In genomic region chr5:14028188-14028587, GRCh38 we compare ENCODE assay signal across 36 cellular contexts.
DNase-seq lines count a peak whose midpoint lies in the region; ATAC-seq, FAIRE-seq and TF ChIP-seq lines count a peak whose summit lies in the region.
"Had no signal": no experiment of that assay in that cellular context is flagged by ENCODE, and none has a peak within 500 bp of the region (broad histone marks: within the 10 kb centered on the region; RNA-seq: fewer than 3 reads in every experiment).

No MANE protein-coding gene starts in this region.

- POLR2A ChIA-PET in A549 (lab: Yijun Ruan, JAX) = no interaction called here
- POLR2A ChIA-PET in HEK293 (lab: Yijun Ruan, JAX) = no interaction called here
- POLR2A ChIA-PET in IMR-90 (lab: Charles Lee; ENCODE audit: unreplicated experiment) = no interaction called here
- POLR2A ChIA-PET in Panc1 (lab: Charles Lee) = no interaction called here

- peaks cover 7% of the 10 kb centered on the region for H3K9me1 ChIP-seq in IMR-90 (ENCODE audit: insufficient read depth, low read length)

- no peak for TF ChIP-seq CTCF in A549 (IDR thresholded peaks at IDR 0.05)
- TF ChIP-seq CTCF in HEK293 (tag by site-specific recombination; IDR thresholded peaks at IDR 0.05) = no peak
- no peak for TF ChIP-seq CTCF in IMR-90 (conservative IDR thresholded peaks at IDR 0.05; ENCODE audit: low read depth, low read length)
- TF ChIP-seq CTCF in Panc1 (IDR thresholded peaks at IDR 0.05) = no peak
- no peak for TF ChIP-seq CTCF in ascending aorta (IDR thresholded peaks at IDR 0.05)
- TF ChIP-seq CTCF in neural progenitor cell (IDR thresholded peaks at IDR 0.05) = no peak

- H3K4me1 ChIP-seq in A549 (peaks cover 4% of the 10 kb centered on the region; the same call in 1 of the 3 replicates), HEK293 (ENCODE audit: control insufficient read depth, insufficient read depth, low read length) (no peaks in the 10 kb centered on the region), IMR-90 (ENCODE audit: control insufficient read depth, insufficient read depth, low read length) (peaks cover 11% of the 10 kb centered on the region), Panc1 (ENCODE audit: control insufficient read depth, insufficient read depth, low read length) (no peaks in the 10 kb centered on the region), ascending aorta (no peaks in the 10 kb centered on the region), neural progenitor cell (no peaks in the 10 kb centered on the region)
- H3K4me1 ChIP-seq: BE2C, BLaER1 had no signal

- no peak overlapping the region for H3K23ac ChIP-seq in IMR-90 (ENCODE audit: low read depth, low read length)

- no peak overlapping the region for H3K14ac ChIP-seq in IMR-90 (replicated peaks; ENCODE audit: low read depth, low read length)

- intact Hi-C loops in IMR-90 (cut with micrococcal nuclease) = no loop called here
- intact Hi-C loops in Panc1 (cut with micrococcal nuclease; ENCODE audit: unreplicated experiment) = no loop called here
- intact Hi-C loops in ascending aorta (cut with DNase I) = no loop called here
- intact Hi-C loops in activated CD4-positive, alpha-beta T cell treated with anti-CD3 and anti-CD28 coated beads, Interleukin-2, amount 10 ng/mL, durations not matched to agents 24 days and 14 days (cut with micrococcal nuclease) = no loop called here

- peaks cover 2% of the 10 kb centered on the region for H3K27me3 Mint-ChIP-seq in neural progenitor cell (ENCODE audit: insufficient read depth, low read depth)
- no peaks in the 10 kb centered on the region for H3K27me3 Mint-ChIP-seq in activated CD4-positive, alpha-beta T cell treated with anti-CD3 and anti-CD28 coated beads, Interleukin-2, amount 10 ng/mL, durations not matched to agents 24 days and 14 days
- H3K27me3 Mint-ChIP-seq: CD8-positive, alpha-beta memory T cell had no signal

- DNase-seq in A549 (ENCODE audit: low read depth in 1 of 2, low spot score in 1 of 2) = no peak
- no peak for DNase-seq in IMR-90
- no peak for DNase-seq in Panc1 (ENCODE audit: low read depth, low spot score)
- DNase-seq in ascending aorta (ENCODE audit: low spot score in 2 of 2) = no peak
- no peak for DNase-seq in inferior parietal cortex (ENCODE audit: extremely low spot score)
- DNase-seq in neural progenitor cell (ENCODE audit: low spot score) = no peak
- no peak for DNase-seq in activated CD4-positive, alpha-beta T cell treated with anti-CD3 and anti-CD28 coated beads, Interleukin-2, amount 10 ng/mL, durations not matched to agents 24 days and 14 days
- DNase-seq: 8988T; ACHN; AML-193; BE2C; C1 segment of cervical spinal cord; Caco-2; Calu3; CD4-positive, alpha-beta memory T cell; CD4-positive, alpha-beta T cell; CD4-positive, CD25-positive, alpha-beta regulatory T cell; CD8-positive, alpha-beta memory T cell; CD8-positive, alpha-beta T cell; COR-L47; DMS 273 treated with DMSO at 0.1 percent for 48 hours; DMS153; DMS53; DMS79; DMS79 treated with DMSO at 0.1 percent for 48 hours; DND-41; EL had no signal

- dilution Hi-C loops in IMR-90 (cut with HindIII; ENCODE audit: low sequenced_read_pairs, unreplicated experiment) = no loop called here

- H4K20me1 ChIP-seq in IMR-90 (ENCODE audit: insufficient read depth, low read length) (no peaks in the 10 kb centered on the region), neural progenitor cell (ENCODE audit: low read depth) (no peaks in the 10 kb centered on the region)
- H4K20me1 ChIP-seq: BLaER1; BLaER1 treated with 17β-estradiol and CSF1 and Interleukin-3, amounts not matched to agents 10 nM and 100 nM had no signal

- peaks cover 2% of the 10 kb centered on the region for H3K9me3 Mint-ChIP-seq in neural progenitor cell
- no peaks in the 10 kb centered on the region for H3K9me3 Mint-ChIP-seq in activated CD4-positive, alpha-beta T cell treated with anti-CD3 and anti-CD28 coated beads, Interleukin-2, amount 10 ng/mL, durations not matched to agents 24 days and 14 days
- H3K9me3 Mint-ChIP-seq: CD8-positive, alpha-beta T cell had no signal

- 92% methylated on average over 1 of the region's 1 CpG for WGBS in A549 (ENCODE audit: missing lambda C conversion rate)
- no CpG with 5 or more reads among the region's 1 CpG for WGBS in IMR-90 (ENCODE audit: extremely low coverage in 2 of 2, insufficient read length in 1 of 2), 2 experiments

- H3K9ac ChIP-seq in IMR-90 (ENCODE audit: low read depth, low read length) (no peak overlapping the region), neural progenitor cell (no peak overlapping the region)
- H3K9ac ChIP-seq: BLaER1; BLaER1 treated with 17β-estradiol and CSF1 and Interleukin-3, amounts not matched to agents 10 nM and 100 nM had no signal

- H3F3A ChIP-seq in neural progenitor cell (ENCODE audit: low read depth) = no peaks in the 10 kb centered on the region

- H3K27me3 ChIP-seq in IMR-90 (ENCODE audit: control insufficient read depth, insufficient read depth, low read length) (no peaks in the 10 kb centered on the region), Panc1 (ENCODE audit: control insufficient read depth, insufficient read depth, low read length) (no peaks in the 10 kb centered on the region), ascending aorta (no peaks in the 10 kb centered on the region), neural progenitor cell (no peaks in the 10 kb centered on the region)
- H3K27me3 ChIP-seq: BLaER1; BLaER1 treated with 17β-estradiol and CSF1 and Interleukin-3, amounts not matched to agents 10 nM and 100 nM had no signal

- in situ Hi-C loops in IMR-90 (cut with MboI; ENCODE audit: low sequenced_read_pairs) = no loop called here
- in situ Hi-C loops in Panc1 (cut with HindIII; ENCODE audit: low pct_unique_long_range_greater_than_20kb, low sequenced_read_pairs) = no loop called here

- TF ChIP-seq EP300 in A549 (IDR thresholded peaks at IDR 0.05) = no peak

- no peaks in the 10 kb centered on the region for H3K36me3 Mint-ChIP-seq in neural progenitor cell
- no peaks in the 10 kb centered on the region for H3K36me3 Mint-ChIP-seq in activated CD4-positive, alpha-beta T cell treated with anti-CD3 and anti-CD28 coated beads, Interleukin-2, amount 10 ng/mL, durations not matched to agents 24 days and 14 days (ENCODE audit: low read depth)
- H3K36me3 Mint-ChIP-seq: CD14-positive monocyte; CD4-positive, alpha-beta memory T cell; CD4-positive, CD25-positive, alpha-beta regulatory T cell; CD8-positive, alpha-beta memory T cell; CD8-positive, alpha-beta T cell had no signal

- no peak for TF ChIP-seq RAD21 in A549 (conservative IDR thresholded peaks at IDR 0.05 in 1 of 2, IDR thresholded peaks at IDR 0.05 in 1 of 2)
- TF ChIP-seq RAD21 in IMR-90 (IDR thresholded peaks at IDR 0.05; ENCODE audit: low read length) = no peak

- no peak overlapping the region for H2BK15ac ChIP-seq in IMR-90 (ENCODE audit: low read depth, low read length)

- no peaks in the 10 kb centered on the region for H3K9me3 ChIP-seq in A549
- no peaks in the 10 kb centered on the region for H3K9me3 ChIP-seq in HEK293 (ENCODE audit: control insufficient read depth, insufficient read depth, low read depth, low read length)
- H3K9me3 ChIP-seq in IMR-90 (ENCODE audit: control insufficient read depth, insufficient read depth, low read length) = peaks cover 3% of the 10 kb centered on the region
- no peaks in the 10 kb centered on the region; the same call in 1 of the 2 replicates for H3K9me3 ChIP-seq in Panc1 (ENCODE audit: control insufficient read depth, insufficient read depth, low read depth, low read length)
- H3K9me3 ChIP-seq in ascending aorta = no peaks in the 10 kb centered on the region
- no peaks in the 10 kb centered on the region for H3K9me3 ChIP-seq in neural progenitor cell (ENCODE audit: low read depth)
- H3K9me3 ChIP-seq: BE2C, BLaER1, Caco-2 had no signal

- H3K79me2 ChIP-seq in neural progenitor cell (ENCODE audit: low read depth) = no peaks in the 10 kb centered on the region

- H4K8ac ChIP-seq in IMR-90 (ENCODE audit: low read depth in 2 of 2, low read length in 2 of 2) = no peak overlapping the region

- no peak overlapping the region for H2BK5ac ChIP-seq in IMR-90 (ENCODE audit: low read depth, low read length, poor library complexity, severe bottlenecking)

- no peak overlapping the region for H3K4me3 Mint-ChIP-seq in neural progenitor cell
- no peak overlapping the region for H3K4me3 Mint-ChIP-seq in activated CD4-positive, alpha-beta T cell treated with anti-CD3 and anti-CD28 coated beads, Interleukin-2, amount 10 ng/mL, durations not matched to agents 24 days and 14 days
- H3K4me3 Mint-ChIP-seq: B cell; CD14-positive monocyte; CD4-positive, alpha-beta memory T cell; CD4-positive, alpha-beta T cell; CD4-positive, CD25-positive, alpha-beta regulatory T cell; CD8-positive, alpha-beta memory T cell; CD8-positive, alpha-beta T cell had no signal

- no peak overlapping the region for H3K4me2 ChIP-seq in A549
- H3K4me2 ChIP-seq in IMR-90 (ENCODE audit: low read depth, low read length) = no peak overlapping the region
- no peak overlapping the region for H3K4me2 ChIP-seq in neural progenitor cell
- H3K4me2 ChIP-seq: BLaER1; BLaER1 treated with 17β-estradiol and CSF1 and Interleukin-3, amounts not matched to agents 10 nM and 100 nM had no signal

- no peak overlapping the region for H3K18ac ChIP-seq in IMR-90 (ENCODE audit: low read depth, low read length)

- no peak overlapping the region for H3K27ac Mint-ChIP-seq in neural progenitor cell
- no peak overlapping the region for H3K27ac Mint-ChIP-seq in activated CD4-positive, alpha-beta T cell treated with anti-CD3 and anti-CD28 coated beads, Interleukin-2, amount 10 ng/mL, durations not matched to agents 24 days and 14 days
- H3K27ac Mint-ChIP-seq: B cell; CD14-positive monocyte; CD4-positive, alpha-beta memory T cell; CD4-positive, alpha-beta T cell; CD4-positive, CD25-positive, alpha-beta regulatory T cell; CD8-positive, alpha-beta memory T cell; CD8-positive, alpha-beta T cell had no signal

- H3K4me3 ChIP-seq in A549 (no peak overlapping the region), HEK293 (ENCODE audit: low read depth, low read length) (no peak overlapping the region), IMR-90 (ENCODE audit: insufficient read depth, low read depth, low read length) (no peak overlapping the region), Panc1 (ENCODE audit: low read depth in 2 of 2, low read length in 2 of 2) (no peak overlapping the region), ascending aorta (no peak overlapping the region), neural progenitor cell (no peak overlapping the region)
- H3K4me3 ChIP-seq: BLaER1; BLaER1 treated with 17β-estradiol and CSF1 and Interleukin-3, amounts not matched to agents 10 nM and 100 nM had no signal

- peak overlapping the region; percentile 11; the same call in 1 of the 2 replicates for H2BK20ac ChIP-seq in IMR-90 (ENCODE audit: low read depth, low read length)

- H2AFZ ChIP-seq in IMR-90 (replicated peaks; ENCODE audit: low read length, poor library complexity) (no peak overlapping the region), neural progenitor cell (replicated peaks) (no peak overlapping the region)

- H3K27ac ChIP-seq in A549 = no peak overlapping the region
- H3K27ac ChIP-seq in HEK293 (ENCODE audit: extremely low read depth, low read depth, low read length) = no peak overlapping the region
- no peak overlapping the region for H3K27ac ChIP-seq in IMR-90 (ENCODE audit: insufficient read depth, low read length)
- peak overlapping the region; percentile 54; the same call in 1 of the 2 replicates for H3K27ac ChIP-seq in Panc1 (ENCODE audit: low read length)
- H3K27ac ChIP-seq in ascending aorta = no peak overlapping the region
- H3K27ac ChIP-seq in neural progenitor cell = no peak overlapping the region
- H3K27ac ChIP-seq: 22Rv1; BLaER1; BLaER1 treated with 17β-estradiol and CSF1 and Interleukin-3, amounts not matched to agents 10 nM and 100 nM; C4-2B had no signal

- H2AK9ac ChIP-seq in IMR-90 (replicated peaks; ENCODE audit: low read depth, low read length, poor library complexity) = no peak overlapping the region

- peaks cover 3 to 10% of the 10 kb centered on the region in 2 experiments; a peak in 3 of 4 replicates for H3K79me1 ChIP-seq in IMR-90 (ENCODE audit: low read depth in 1 of 2, low read length in 2 of 2)

- H2BK120ac ChIP-seq in IMR-90 (ENCODE audit: low read depth, low read length) = 0 out of 2 replicates have a peak overlapping the region, but pooled peaks have one; percentile 7

- H4K91ac ChIP-seq in IMR-90 (ENCODE audit: insufficient read depth, low read depth, low read length) = no peak overlapping the region

- TF ChIP-seq POLR2A in A549 (IDR thresholded peaks at IDR 0.05; ENCODE audit: low read length) (no peak), IMR-90 (IDR thresholded peaks at IDR 0.05; ENCODE audit: low read depth, low read length) (no peak)

- CTCF ChIA-PET in A549 (lab: Yijun Ruan, JAX) (no interaction called here), HEK293 (lab: Yijun Ruan, JAX) (no interaction called here), IMR-90 (lab: Yijun Ruan, JAX) (no interaction called here), Panc1 (lab: Charles Lee) (no interaction called here)

- no peak for FAIRE-seq in A549 (lab: Jason Lieb, UNC)
- FAIRE-seq: A204.1, D721Med had no signal

- BruUV-seq in IMR-90 (replicated peaks; lab: Mats Ljungman, UMichigan) (no TSS peak), Panc1 (replicated peaks; lab: Mats Ljungman, UMichigan) (no TSS peak)

- no peak overlapping the region; the same call in 1 of the 2 replicates for H4K5ac ChIP-seq in IMR-90 (ENCODE audit: low read depth, low read length)

- no peaks in the 10 kb centered on the region for H3K4me1 Mint-ChIP-seq in neural progenitor cell
- no peaks in the 10 kb centered on the region for H3K4me1 Mint-ChIP-seq in activated CD4-positive, alpha-beta T cell treated with anti-CD3 and anti-CD28 coated beads, Interleukin-2, amount 10 ng/mL, durations not matched to agents 24 days and 14 days
- H3K4me1 Mint-ChIP-seq: B cell; CD14-positive monocyte; CD4-positive, alpha-beta memory T cell; CD4-positive, CD25-positive, alpha-beta regulatory T cell; CD8-positive, alpha-beta memory T cell had no signal

- H3K56ac ChIP-seq in IMR-90 (ENCODE audit: extremely low read depth, insufficient read depth, low read length) = no peak overlapping the region

- H2AK5ac ChIP-seq in IMR-90 (ENCODE audit: low read depth, low read length) = no peak overlapping the region

- no peak overlapping the region for H3K4ac ChIP-seq in IMR-90 (ENCODE audit: low read depth, low read length)

- H3K36me3 ChIP-seq in HEK293 (ENCODE audit: control insufficient read depth in 2 of 2, insufficient read depth in 1 of 2, low read length in 2 of 2) = no peaks in the 10 kb centered on the region
- no peaks in the 10 kb centered on the region for H3K36me3 ChIP-seq in IMR-90 (ENCODE audit: control insufficient read depth, insufficient read depth, low read length)
- no peaks in the 10 kb centered on the region for H3K36me3 ChIP-seq in Panc1 (ENCODE audit: control insufficient read depth, insufficient read depth, low read length)
- H3K36me3 ChIP-seq in ascending aorta = no peaks in the 10 kb centered on the region
- H3K36me3 ChIP-seq in neural progenitor cell = no peaks in the 10 kb centered on the region
- H3K36me3 ChIP-seq: BE2C; BLaER1; BLaER1 treated with 17β-estradiol and CSF1 and Interleukin-3, amounts not matched to agents 10 nM and 100 nM had no signal

- ATAC-seq in A549 (no peak), IMR-90 (ENCODE audit: low read depth) (no peak), Panc1 (no peak)
- ATAC-seq: CD8-positive, alpha-beta T cell had no signal
